Comparison of ENCODE assay signal across 22 cellular contexts in the genomic region with DNA sequence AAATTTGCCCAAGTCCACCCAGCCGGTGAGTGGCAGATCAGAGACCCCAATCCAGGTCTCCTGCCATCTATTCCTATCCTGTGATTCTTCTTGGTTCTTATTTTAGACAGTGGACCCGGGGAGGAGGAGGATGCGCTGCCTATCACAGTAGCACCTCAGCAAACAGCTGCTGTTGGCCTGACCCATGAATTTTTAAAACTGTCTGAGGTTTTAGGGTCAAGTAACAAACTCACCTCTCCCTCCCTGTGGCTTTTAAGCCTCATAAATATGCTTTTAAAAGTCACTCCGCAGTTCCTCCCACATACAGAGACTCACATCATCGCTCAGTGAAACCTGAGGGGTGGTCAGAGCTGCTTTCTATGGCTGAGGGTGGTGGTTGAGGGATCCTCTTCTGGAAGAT.
"Had no signal": no experiment of that assay in that cellular context is flagged by ENCODE, and none has a peak within 500 bp of the region (broad histone marks: within the 10 kb centered on the region; RNA-seq: fewer than 3 reads in every experiment).

No MANE protein-coding gene starts in this region.

- H3K4me3 ChIP-seq: SJSA1, SK-N-MC had no signal

- H3K27me3 ChIP-seq: SJSA1 had no signal

- DNase-seq: Karpas-422, KG1, MM.1S, NCI-H1092, NCI-H1105 treated with DMSO at 0.1 percent for 48 hours, NCI-H1417 treated with DMSO at 0.1 percent for 48 hours, NCI-H146, NCI-H1694 treated with DMSO at 0.1 percent for 48 hours, NCI-H1930, NCI-H2081, NCI-H2107, NCI-H2227 treated with DMSO at 0.1 percent for 48 hours, NCI-H526 treated with DMSO at 0.1 percent for 48 hours, NCI-H774, Right ventricle myocardium superior, RPMI8226, SIG-M5 had no signal

- H3K4me1 ChIP-seq: SJSA1 had no signal

- FAIRE-seq: HTR-8/SVneo, RCC 7860 had no signal

- H3K27ac ChIP-seq: HL-60, SJSA1, SK-N-MC had no signal
